ENCODE assay signal across 29 cellular contexts in genomic region chr18:25247725-25248124, GRCh38.
DNase-seq lines count a peak whose midpoint lies in the region; ATAC-seq and TF ChIP-seq lines count a peak whose summit lies in the region.
"Had no signal": no experiment of that assay in that cellular context is flagged by ENCODE, and none has a peak within 500 bp of the region (broad histone marks: within the 10 kb centered on the region; RNA-seq: fewer than 3 reads in every experiment).

No MANE protein-coding gene starts in this region.

- no peak for DNase-seq in cardiac muscle cell (ENCODE audit: low read depth in 1 of 2, low spot score in 1 of 2)
- no peak for DNase-seq in Right ventricle myocardium superior
- DNase-seq in adipocyte (ENCODE audit: low read depth): peak; percentile 56
- peak; percentile 30 for DNase-seq in fibroblast of pulmonary artery (ENCODE audit: low read depth)
- DNase-seq in activated CD8-positive, alpha-beta memory T cell treated with anti-CD3 and anti-CD28 coated beads, Interleukin-2, amount 50 U/mL, for 48 hours: no peak
- DNase-seq in NCI-H510A treated with DMSO at 0.1 percent for 48 hours (lab: John Stamatoyannopoulos, UW): no peak
- DNase-seq: activated CD4-positive, alpha-beta T cell treated with anti-CD3 and anti-CD28 coated beads, Interleukin-2, amount 10 ng/mL, durations not matched to agents 7 days and 5 days; activated CD8-positive, alpha-beta memory T cell treated with anti-CD3 and anti-CD28 coated beads, Interleukin-2, amount 10 ng/mL, durations not matched to agents 7 days and 5 days; BE2C; body of pancreas; DMS79 treated with DMSO at 0.1 percent for 48 hours; effector memory CD4-positive, alpha-beta T cell; H9; heart left ventricle; natural killer cell; NCI-H1092; NCI-H2081; NCI-H524 treated with DMSO at 0.1 percent for 48 hours; ovary; stomach; WERI-Rb-1 had no signal

- H3K27me3 ChIP-seq in cardiac muscle cell (no peaks in the 10 kb centered on the region), adipocyte (replicated peaks; ENCODE audit: control insufficient read depth, insufficient read depth, low read length) (no peaks in the 10 kb centered on the region), thymus (ENCODE audit: control insufficient read depth, insufficient read depth) (no peaks in the 10 kb centered on the region)
- H3K27me3 ChIP-seq: BE2C, body of pancreas, esophagus muscularis mucosa, heart left ventricle, ovary, right atrium auricular region, stomach had no signal

- H3K9me3 ChIP-seq in cardiac muscle cell (ENCODE audit: low read depth): no peaks in the 10 kb centered on the region
- H3K9me3 ChIP-seq in adipocyte (ENCODE audit: control insufficient read depth, low read length): no peaks in the 10 kb centered on the region
- H3K9me3 ChIP-seq in thymus (ENCODE audit: control insufficient read depth): no peaks in the 10 kb centered on the region
- H3K9me3 ChIP-seq: BE2C, body of pancreas, esophagus muscularis mucosa, heart left ventricle, ovary, right atrium auricular region, stomach had no signal

- intact Hi-C loops in Right ventricle myocardium superior (cut with DNase I): loop anchor here (5.0 kb wide), 1 partner anchor 35 kb away; no protein-coding TSS in a partner anchor

- ATAC-seq in Right ventricle myocardium superior (ENCODE audit: poor library complexity) (no peak), HG02798 (IDR thresholded peaks at IDR 0.05; ENCODE audit: poor library complexity, unreplicated experiment) (no peak)
- ATAC-seq: activated CD8-positive, alpha-beta memory T cell treated with anti-CD3 and anti-CD28 coated beads, Interleukin-2, amount 10 ng/mL, durations not matched to agents 7 days and 5 days; body of pancreas; heart left ventricle; left lobe of liver; natural killer cell had no signal

- no peaks in the 10 kb centered on the region for H3K36me3 ChIP-seq in cardiac muscle cell
- H3K36me3 ChIP-seq in adipocyte (ENCODE audit: control insufficient read depth, insufficient read depth, low read length, severe bottlenecking): no peaks in the 10 kb centered on the region
- H3K36me3 ChIP-seq in thymus (ENCODE audit: control insufficient read depth, insufficient read depth): no peaks in the 10 kb centered on the region
- H3K36me3 ChIP-seq: BE2C, esophagus muscularis mucosa, heart left ventricle, ovary, right atrium auricular region, stomach, WERI-Rb-1 had no signal

- TF ChIP-seq CTCF in cardiac muscle cell (IDR thresholded peaks at IDR 0.05; ENCODE audit: low read depth, low read length) (no peak), fibroblast of pulmonary artery (IDR thresholded peaks at IDR 0.05; ENCODE audit: low read length, missing control alignments) (no peak)

- H3K9ac ChIP-seq in adipocyte (ENCODE audit: low read length): no peak overlapping the region
- H3K9ac ChIP-seq: KMS-11 had no signal

- H3K27ac ChIP-seq in cardiac muscle cell: peak overlapping the region; percentile 62
- peak overlapping the region; percentile 60 for H3K27ac ChIP-seq in thymus (ENCODE audit: low read depth)
- H3K27ac ChIP-seq: 22Rv1, body of pancreas, esophagus muscularis mucosa, heart left ventricle, KMS-11, ovary, right atrium auricular region, SK-N-MC, stomach, WERI-Rb-1 had no signal

- H3K4me3 ChIP-seq in cardiac muscle cell (no peak overlapping the region), adipocyte (ENCODE audit: low read length) (no peak overlapping the region), fibroblast of pulmonary artery (replicated peaks; ENCODE audit: low read depth, low read length) (no peak overlapping the region), thymus (ENCODE audit: low read length) (no peak overlapping the region)
- H3K4me3 ChIP-seq: body of pancreas, esophagus muscularis mucosa, heart left ventricle, ovary, right atrium auricular region, SK-N-MC, stomach had no signal

- H3K4me1 ChIP-seq in cardiac muscle cell (ENCODE audit: low read depth): peaks cover 43% of the 10 kb centered on the region
- peaks cover 24% of the 10 kb centered on the region for H3K4me1 ChIP-seq in adipocyte (ENCODE audit: control insufficient read depth, insufficient read depth, low read length)
- no peaks in the 10 kb centered on the region for H3K4me1 ChIP-seq in thymus (ENCODE audit: control insufficient read depth, insufficient read depth, low read length)
- H3K4me1 ChIP-seq: BE2C, body of pancreas had no signal

Comparison
In these comparisons a context has a peak if more than half of its experiments do, and no peak if none do; other contexts are left out.
1. DNase-seq: peak in adipocyte (single experiment) and fibroblast of pulmonary artery (single experiment); none in cardiac muscle cell (0 of 2), Right ventricle myocardium superior (single experiment), activated CD8-positive, alpha-beta memory T cell treated with anti-CD3 and anti-CD28 coated beads, Interleukin-2, amount 50 U/mL, for 48 hours (single experiment) and NCI-H510A treated with DMSO at 0.1 percent for 48 hours (single experiment).